9 cellular contexts compared by ENCODE assay signal in the genomic region with DNA sequence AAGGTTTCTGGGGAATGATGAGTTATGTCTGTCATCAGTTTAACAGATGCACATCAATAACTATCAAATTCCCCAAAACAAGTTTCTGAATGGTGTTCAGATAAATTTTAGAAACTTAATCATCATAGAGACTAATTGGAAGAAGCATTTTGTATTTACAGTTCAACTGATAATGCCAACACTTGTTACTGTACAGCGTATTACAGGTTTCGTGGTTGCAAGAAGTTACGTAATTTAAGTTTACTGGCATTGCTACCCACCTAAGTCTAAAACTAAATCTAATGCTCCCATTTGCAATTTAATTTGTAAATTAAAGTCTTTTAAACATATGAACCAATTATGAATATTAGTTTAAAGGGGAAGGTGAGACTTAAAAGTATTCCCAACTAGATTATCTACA. TPM values are rescaled to one million over a fixed set of nuclear protein-coding genes. Genes with fewer than 3 reads are reported as not detected.
A peak's percentile ranks its signal among the peaks of the same experiment; 100 is the strongest.
DNase-seq lines count a peak whose midpoint lies in the region; ATAC-seq, FAIRE-seq and TF ChIP-seq lines count a peak whose summit lies in the region.
"Had no signal": no experiment of that assay in that cellular context is flagged by ENCODE, and none has a peak within 500 bp of the region (broad histone marks: within the 10 kb centered on the region; RNA-seq: fewer than 3 reads in every experiment).

No MANE protein-coding gene starts in this region.

- H3K27me3 Mint-ChIP-seq in T-helper 2 cell treated with Interferon-gamma antibody and Interleukin-4, amounts not matched to agents 5 μg/mL and 100 μg/mL, for 36 hours (ENCODE audit: low read depth), result no peaks in the 10 kb centered on the region
- no peaks in the 10 kb centered on the region for H3K27me3 Mint-ChIP-seq in astrocyte (ENCODE audit: low read depth, unreplicated experiment)

- no peaks in the 10 kb centered on the region for H3K9me3 Mint-ChIP-seq in T-helper 2 cell treated with Interferon-gamma antibody and Interleukin-4, amounts not matched to agents 5 μg/mL and 100 μg/mL, for 36 hours
- no peaks in the 10 kb centered on the region for H3K9me3 Mint-ChIP-seq in astrocyte (ENCODE audit: unreplicated experiment)

- H3K27ac ChIP-seq in astrocyte (ENCODE audit: low read depth, low read length), result no peak overlapping the region
- H3K27ac ChIP-seq: SJSA1 had no signal

- H3K4me3 Mint-ChIP-seq in T-helper 2 cell treated with Interferon-gamma antibody and Interleukin-4, amounts not matched to agents 5 μg/mL and 100 μg/mL, for 36 hours, result peak overlapping the region; percentile 93
- H3K4me3 Mint-ChIP-seq in astrocyte (ENCODE audit: unreplicated experiment), result peak overlapping the region; percentile 73

- no peak overlapping the region for H3K27ac Mint-ChIP-seq in T-helper 2 cell treated with Interferon-gamma antibody and Interleukin-4, amounts not matched to agents 5 μg/mL and 100 μg/mL, for 36 hours
- H3K27ac Mint-ChIP-seq in astrocyte (ENCODE audit: unreplicated experiment), result no peak overlapping the region

- H3K27me3 ChIP-seq in MG63, result no peaks in the 10 kb centered on the region
- no peaks in the 10 kb centered on the region for H3K27me3 ChIP-seq in astrocyte (ENCODE audit: insufficient read depth, low read length)
- H3K27me3 ChIP-seq in neuron (ENCODE audit: insufficient read depth, low read length), result no peaks in the 10 kb centered on the region
- H3K27me3 ChIP-seq: SJSA1 had no signal

- H3K9me3 ChIP-seq in MG63 (no peaks in the 10 kb centered on the region), astrocyte (ENCODE audit: insufficient read depth, low read depth, low read length) (no peaks in the 10 kb centered on the region), neuron (ENCODE audit: low read length) (peaks cover 4% of the 10 kb centered on the region)
- H3K9me3 ChIP-seq: SJSA1 had no signal

- peaks cover 68% of the 10 kb centered on the region for H3K36me3 Mint-ChIP-seq in T-helper 2 cell treated with Interferon-gamma antibody and Interleukin-4, amounts not matched to agents 5 μg/mL and 100 μg/mL, for 36 hours (ENCODE audit: low read depth)
- H3K36me3 Mint-ChIP-seq in astrocyte (ENCODE audit: low read depth, unreplicated experiment), result peaks cover 20% of the 10 kb centered on the region

- H3K4me1 ChIP-seq in astrocyte (ENCODE audit: insufficient read depth, low read length) (peaks cover 27% of the 10 kb centered on the region), neuron (ENCODE audit: insufficient read depth, low read length) (peaks cover 44% of the 10 kb centered on the region)

- FAIRE-seq in astrocyte (lab: Jason Lieb, UNC), result no peak

- peaks cover 69% of the 10 kb centered on the region for H3K79me2 ChIP-seq in astrocyte (ENCODE audit: insufficient read depth, low read length)

- peak overlapping the region; percentile 93 for H3K4me2 ChIP-seq in astrocyte (ENCODE audit: low read length)

- H2AFZ ChIP-seq in astrocyte (ENCODE audit: low read depth, low read length) (no peak overlapping the region), neuron (ENCODE audit: low read depth, low read length) (no peak overlapping the region)

- H3K36me3 ChIP-seq in MG63 (peaks cover 79% of the 10 kb centered on the region), astrocyte (ENCODE audit: insufficient read depth, low read length) (peaks cover 44% of the 10 kb centered on the region), neuron (ENCODE audit: insufficient read depth, low read length) (peaks cover 54% of the 10 kb centered on the region)

- H3K4me3 ChIP-seq in MG63, result peak overlapping the region; percentile 96
- H3K4me3 ChIP-seq in astrocyte (ENCODE audit: insufficient read depth, low read depth, low read length), result peak overlapping the region; percentile 100
- peak overlapping the region; percentile 80 for H3K4me3 ChIP-seq in neuron (ENCODE audit: low read length)

- ATAC-seq in HG02870 (IDR thresholded peaks at IDR 0.05; ENCODE audit: unreplicated experiment) (no peak), HG03175 (IDR thresholded peaks at IDR 0.05; ENCODE audit: unreplicated experiment) (no peak)

- peak overlapping the region; percentile 100 for H3K9ac ChIP-seq in astrocyte (ENCODE audit: low read length)

- no peak for DNase-seq in T-helper 2 cell treated with Interferon-gamma antibody and Interleukin-4, amounts not matched to agents 5 μg/mL and 100 μg/mL, for 36 hours (ENCODE audit: low spot score)
- DNase-seq in T-helper 2 cell, result no peak
- no peak for DNase-seq in MG63
- DNase-seq in astrocyte (ENCODE audit: low read depth), result no peak
- no peak for DNase-seq in stimulated activated naive CD4-positive, alpha-beta T cell (lab: John Stamatoyannopoulos, UW)

- peaks cover 72% of the 10 kb centered on the region for H4K20me1 ChIP-seq in astrocyte (ENCODE audit: insufficient read depth, low read length)

- H3K4me1 Mint-ChIP-seq in T-helper 2 cell treated with Interferon-gamma antibody and Interleukin-4, amounts not matched to agents 5 μg/mL and 100 μg/mL, for 36 hours (ENCODE audit: low read depth), result peaks cover 47% of the 10 kb centered on the region
- H3K4me1 Mint-ChIP-seq in astrocyte (ENCODE audit: low read depth, unreplicated experiment), result peaks cover 33% of the 10 kb centered on the region

- no peak for TF ChIP-seq CTCF in astrocyte (IDR thresholded peaks at IDR 0.05; ENCODE audit: insufficient read depth, low read depth, low read length)

RNA-seq across cellular contexts. Expression of a gene that starts 3.0 kb away (rescaled TPM):
- total RNA-seq in MG63 (2014; rRNA removed; shearing (Covaris generic); ENCODE audit: low replicate concordance), result 402 and 601 TPM in 2 replicates
- 170 and 196 TPM in 2 replicates for total RNA-seq in astrocyte

RNA-seq across cellular contexts. Expression of a gene that starts 16.0 kb away (rescaled TPM):
- total RNA-seq in MG63 (2014; rRNA removed; shearing (Covaris generic); ENCODE audit: low replicate concordance), result 30.6 and 54.3 TPM in 2 replicates
- 42.0 and 50.9 TPM in 2 replicates for total RNA-seq in astrocyte

RNA-seq across cellular contexts. Expression of a gene that starts 48.8 kb away (rescaled TPM):
- 3.0 and 10.2 TPM in 2 replicates for total RNA-seq in MG63 (2014; rRNA removed; shearing (Covaris generic); ENCODE audit: low replicate concordance)
- total RNA-seq in astrocyte, result 37.4 and 43.7 TPM in 2 replicates
